In the genomic region with DNA sequence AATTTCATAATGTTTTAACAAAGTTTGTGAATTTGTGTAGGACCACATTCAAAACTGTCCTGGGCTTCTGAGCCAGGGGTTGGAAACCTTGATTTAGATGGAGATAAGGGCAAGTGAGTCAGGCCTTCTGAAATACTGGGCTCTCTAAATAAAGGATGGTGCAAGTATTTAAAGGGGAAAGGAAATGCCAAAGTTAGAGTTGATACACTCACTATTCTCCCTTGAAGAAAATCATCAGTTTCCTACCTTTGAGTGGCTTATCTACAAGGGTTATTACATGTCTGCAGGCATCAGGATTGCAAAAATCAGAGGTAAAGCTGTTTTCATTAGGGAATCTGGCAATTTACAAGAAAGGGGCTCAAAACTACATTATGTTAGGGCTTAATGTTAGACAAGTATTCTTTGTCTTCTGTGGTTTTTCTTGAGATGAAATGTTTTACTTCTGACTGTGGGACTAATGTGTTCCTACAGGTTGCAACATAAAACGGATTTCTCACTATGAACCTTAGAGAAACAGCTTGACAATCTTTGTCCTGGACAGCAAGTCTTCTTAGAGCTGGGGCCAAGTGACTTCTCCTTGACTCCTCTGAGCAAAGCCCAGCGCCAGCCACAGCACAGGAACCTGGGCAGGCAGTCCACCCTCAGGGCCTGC, we compare ENCODE assay signal across 15 cellular contexts. TPM values are rescaled to one million over a fixed set of nuclear protein-coding genes. Genes with fewer than 3 reads are reported as not detected.
DNase-seq lines count a peak whose midpoint lies in the region; ATAC-seq and TF ChIP-seq lines count a peak whose summit lies in the region.
"Had no signal": no experiment of that assay in that cellular context is flagged by ENCODE, and none has a peak within 500 bp of the region (broad histone marks: within the 10 kb centered on the region; RNA-seq: fewer than 3 reads in every experiment).

No MANE protein-coding gene starts in this region.

- TF ChIP-seq CTCF in hepatocyte (IDR thresholded peaks at IDR 0.05; ENCODE audit: poor library complexity), result no peak

- no peaks in the 10 kb centered on the region for H3K9me3 ChIP-seq in hepatocyte (ENCODE audit: low read depth)

- no peaks in the 10 kb centered on the region for H3K27me3 Mint-ChIP-seq in activated naive CD8-positive, alpha-beta T cell
- H3K27me3 Mint-ChIP-seq: CD4-positive, CD25-positive, alpha-beta regulatory T cell had no signal

- H3K27me3 ChIP-seq in hepatocyte, result no peaks in the 10 kb centered on the region

- H3K4me1 Mint-ChIP-seq in activated naive CD8-positive, alpha-beta T cell (ENCODE audit: low read depth), result peaks cover 63% of the 10 kb centered on the region

- 88% methylated on average over 2 of the region's 2 CpGs for WGBS in hepatocyte (ENCODE audit: low lambda C conversion rate, missing lambda C conversion rate)

- no peak overlapping the region for H2AFZ ChIP-seq in hepatocyte

- no peak overlapping the region for H3K4me3 ChIP-seq in hepatocyte

- H4K20me1 ChIP-seq in hepatocyte (ENCODE audit: insufficient read depth, poor library complexity, severe bottlenecking), result peaks cover 23% of the 10 kb centered on the region

- H3K9me2 ChIP-seq in hepatocyte (replicated peaks; ENCODE audit: insufficient read depth), result no peaks in the 10 kb centered on the region

- H3K36me3 ChIP-seq in hepatocyte (replicated peaks; ENCODE audit: insufficient read depth, low read depth), result no peaks in the 10 kb centered on the region

- peaks cover 10% of the 10 kb centered on the region for H3K36me3 Mint-ChIP-seq in activated naive CD8-positive, alpha-beta T cell

- no peak overlapping the region for H3K4me3 Mint-ChIP-seq in activated naive CD8-positive, alpha-beta T cell

- H3K4me2 ChIP-seq in hepatocyte, result no peak overlapping the region

- ATAC-seq in HG03196 (IDR thresholded peaks at IDR 0.05; ENCODE audit: unreplicated experiment), result peak; percentile 9
- no peak for ATAC-seq in GM18519 (IDR thresholded peaks at IDR 0.05; ENCODE audit: low FRiP score, unreplicated experiment)

- H3K27ac Mint-ChIP-seq in activated naive CD8-positive, alpha-beta T cell, result peak overlapping the region; percentile 54
- H3K27ac Mint-ChIP-seq: CD4-positive, CD25-positive, alpha-beta regulatory T cell had no signal

- H3K4me1 ChIP-seq in hepatocyte (ENCODE audit: insufficient read depth), result peaks cover 12% of the 10 kb centered on the region

- H3K27ac ChIP-seq in hepatocyte, result peak overlapping the region; percentile 39

- H3K79me2 ChIP-seq in hepatocyte, result peaks cover 90% of the 10 kb centered on the region

- DNase-seq in AG08395 (ENCODE audit: low spot score), result peak; percentile 40
- DNase-seq in hepatocyte (ENCODE audit: low spot score), result no peak
- no peak for DNase-seq in NCI-H1417 (lab: John Stamatoyannopoulos, UW)
- no peak for DNase-seq in NCI-H1092 (lab: John Stamatoyannopoulos, UW)
- DNase-seq in NCI-H2171 (lab: John Stamatoyannopoulos, UW), result no peak
- DNase-seq: activated CD4-positive, CD25-positive, alpha-beta regulatory T cell; CD4-positive, CD25-positive, alpha-beta regulatory T cell; hypothalamus; Kasumi-1; midbrain; Right ventricle myocardium superior had no signal

- H3K9me3 Mint-ChIP-seq in activated naive CD8-positive, alpha-beta T cell (ENCODE audit: low read depth), result no peaks in the 10 kb centered on the region

RNA-seq across cellular contexts. Expression of gene RNU4ATAC, which starts 31.1 kb away (rescaled TPM):
- not detected in 2 replicates for total RNA-seq in hepatocyte
- polyA plus RNA-seq in hepatocyte, result 9.5 and 10.0 TPM in 2 replicates
- total RNA-seq: CD4-positive, CD25-positive, alpha-beta regulatory T cell; ureter had no signal
- polyA plus RNA-seq: CD4-positive, CD25-positive, alpha-beta regulatory T cell had no signal
